Comparison of ENCODE assay signal across 12 cellular contexts in genomic region chr17:4444782-4445473, GRCh38. TPM values are rescaled to one million over a fixed set of nuclear protein-coding genes. Genes with fewer than 3 reads are reported as not detected.
DNase-seq lines count a peak whose midpoint lies in the region; ATAC-seq, FAIRE-seq and TF ChIP-seq lines count a peak whose summit lies in the region.
"Had no signal": no experiment of that assay in that cellular context is flagged by ENCODE, and none has a peak within 500 bp of the region (broad histone marks: within the 10 kb centered on the region; RNA-seq: fewer than 3 reads in every experiment).

No MANE protein-coding gene starts in this region.

- intact Hi-C loops in body of pancreas (cut with DNase I): no loop called here
- intact Hi-C loops in CD4-positive, alpha-beta memory T cell (cut with micrococcal nuclease): no loop called here

- no peaks in the 10 kb centered on the region for H3K36me3 Mint-ChIP-seq in CD4-positive, alpha-beta memory T cell
- H3K36me3 Mint-ChIP-seq: naive thymus-derived CD8-positive, alpha-beta T cell had no signal

- DNase-seq in MV-4-11 (lab: John Stamatoyannopoulos, UW): peak; percentile 19
- peak; percentile 86 to 95 (median 92) for DNase-seq in body of pancreas
- DNase-seq in medulla oblongata (ENCODE audit: extremely low spot score): peak; percentile 43
- DNase-seq in frontal cortex (ENCODE audit: low spot score in 2 of 2): no peak
- no peak for DNase-seq in CD4-positive, alpha-beta memory T cell
- DNase-seq in NCI-H2107 (lab: John Stamatoyannopoulos, UW): no peak
- DNase-seq: naive thymus-derived CD8-positive, alpha-beta T cell; NCI-H1092 treated with DMSO at 0.1 percent for 48 hours had no signal

- peak overlapping the region; percentile 38 for H3K27ac ChIP-seq in C4-2B
- H3K27ac ChIP-seq in body of pancreas: peak overlapping the region; percentile 31 to 72 (median 60)
- H3K27ac ChIP-seq in CD4-positive, alpha-beta memory T cell (ENCODE audit: low read depth, low read length): no peak overlapping the region

- TF ChIP-seq CTCF in C4-2B (conservative IDR thresholded peaks at IDR 0.05) (no peak), body of pancreas (IDR thresholded peaks at IDR 0.05) (no peak)

- 47 to 58% methylated on average over 16 to 18 of the region's 18 CpGs for WGBS in body of pancreas, 2 donors

- peak; percentile 86 for ATAC-seq in body of pancreas
- ATAC-seq in HG03039 (IDR thresholded peaks at IDR 0.05; ENCODE audit: unreplicated experiment): no peak
- ATAC-seq: GM12878; naive thymus-derived CD8-positive, alpha-beta T cell had no signal

- CTCF ChIA-PET in CD4-positive, alpha-beta memory T cell (lab: Charles Lee; ENCODE audit: partially characterized antibody): interaction anchor here (0.7 to 1.2 kb wide), 2 partner anchors 24 to 225 kb away, joined by 3 read pairs; no protein-coding TSS in a partner anchor

- H3K27me3 Mint-ChIP-seq in CD4-positive, alpha-beta memory T cell: peaks cover 0 to 1% of the 10 kb centered on the region in 2 donors
- H3K27me3 Mint-ChIP-seq: naive thymus-derived CD8-positive, alpha-beta T cell had no signal

- POLR2A ChIA-PET in CD4-positive, alpha-beta memory T cell (lab: Charles Lee; ENCODE audit: partially characterized antibody): no interaction called here

- no peaks in the 10 kb centered on the region for H3K27me3 ChIP-seq in body of pancreas
- H3K27me3 ChIP-seq in CD4-positive, alpha-beta memory T cell (ENCODE audit: insufficient read depth, low read length): no peaks in the 10 kb centered on the region

- peaks cover 28% of the 10 kb centered on the region for H3K4me1 ChIP-seq in body of pancreas
- no peaks in the 10 kb centered on the region for H3K4me1 ChIP-seq in CD4-positive, alpha-beta memory T cell (ENCODE audit: insufficient read depth, low read length)

- no peak overlapping the region for H3K4me3 Mint-ChIP-seq in CD4-positive, alpha-beta memory T cell
- H3K4me3 Mint-ChIP-seq: naive thymus-derived CD8-positive, alpha-beta T cell had no signal

- H3K9me3 Mint-ChIP-seq in CD4-positive, alpha-beta memory T cell: peaks cover 0 to 4% (median 0%) of the 10 kb centered on the region in 8 donors
- H3K9me3 Mint-ChIP-seq: naive thymus-derived CD8-positive, alpha-beta T cell had no signal

- no peaks in the 10 kb centered on the region for H3K36me3 ChIP-seq in body of pancreas (replicated peaks in 1 of 2; ENCODE audit: insufficient read depth in 1 of 2, low read depth in 2 of 2)
- H3K36me3 ChIP-seq in CD4-positive, alpha-beta memory T cell (ENCODE audit: insufficient read depth, low read length): no peaks in the 10 kb centered on the region

- H3K9me3 ChIP-seq in body of pancreas: no peaks in the 10 kb centered on the region
- no peaks in the 10 kb centered on the region for H3K9me3 ChIP-seq in CD4-positive, alpha-beta memory T cell (ENCODE audit: control insufficient read depth in 1 of 2, low read length in 2 of 2)

- H3K4me1 Mint-ChIP-seq in CD4-positive, alpha-beta memory T cell: peaks cover 0 to 1% (median 0%) of the 10 kb centered on the region in 4 donors

- H3K4me3 ChIP-seq in body of pancreas: no peak overlapping the region
- no peak overlapping the region for H3K4me3 ChIP-seq in CD4-positive, alpha-beta memory T cell (ENCODE audit: low read length in 2 of 2)
- H3K4me3 ChIP-seq: GM12878 had no signal

- no peak for FAIRE-seq in frontal cortex (lab: Jason Lieb, UNC)
- FAIRE-seq: GM12878 had no signal

- H3K27ac Mint-ChIP-seq in CD4-positive, alpha-beta memory T cell: no peak overlapping the region
- H3K27ac Mint-ChIP-seq: naive thymus-derived CD8-positive, alpha-beta T cell had no signal

- no peak for TF ChIP-seq POLR2A in body of pancreas (IDR thresholded peaks at IDR 0.05)

RNA-seq across cellular contexts. Expression of gene SPNS3, which starts 11.2 kb away (rescaled TPM):
- total RNA-seq in body of pancreas (not detected), frontal cortex (0.41 TPM)
- 1 to 10 TPM; 1.6 to 2.0 TPM for total RNA-seq in CD4-positive, alpha-beta memory T cell
- polyA plus RNA-seq in CD4-positive, alpha-beta memory T cell: 1 to 10 TPM; 4.8 to 5.9 TPM
- total RNA-seq: chondrocyte had no signal

RNA-seq across cellular contexts. Expression of gene SPNS2, which starts 53.8 kb away (rescaled TPM):
- 10 to 100 TPM; 19.2 to 58.0 TPM for total RNA-seq in body of pancreas
- 11.0 TPM for total RNA-seq in frontal cortex
- under 1 TPM; 0.11 to 0.12 TPM for total RNA-seq in CD4-positive, alpha-beta memory T cell
- polyA plus RNA-seq in CD4-positive, alpha-beta memory T cell: under 1 TPM; 0.24 to 0.29 TPM

Comparison
In these comparisons a context has a peak if more than half of its experiments do, and no peak if none do; other contexts are left out.
1. DNase-seq: peak in MV-4-11 (single experiment), body of pancreas (4 of 4) and medulla oblongata (single experiment); none in frontal cortex (0 of 2), CD4-positive, alpha-beta memory T cell (0 of 5) and NCI-H2107 (single experiment).
2. RNA of gene SPNS2, which starts 53.8 kb away (total RNA-seq): 19.2 to 58.0 TPM in body of pancreas and 11.0 TPM in frontal cortex (single experiment); 0.11 to 0.12 TPM in CD4-positive, alpha-beta memory T cell; every median in the first group is over 10 times any median in the second.